ENCODE assay signal across 23 cellular contexts in genomic region chr13:23811366-23812027, GRCh38.
DNase-seq lines count a peak whose midpoint lies in the region; ATAC-seq and TF ChIP-seq lines count a peak whose summit lies in the region.
"Had no signal": no experiment of that assay in that cellular context is flagged by ENCODE, and none has a peak within 500 bp of the region (broad histone marks: within the 10 kb centered on the region; RNA-seq: fewer than 3 reads in every experiment).

No MANE protein-coding gene starts in this region.

- H3K27me3 Mint-ChIP-seq in nephron (ENCODE audit: low read depth) = no peaks in the 10 kb centered on the region
- no peaks in the 10 kb centered on the region for H3K27me3 Mint-ChIP-seq in activated T-cell treated with anti-CD3 and anti-CD28 coated beads, Interleukin-2, amount 50 U/mL, for 72 hours (ENCODE audit: low read depth)
- H3K27me3 Mint-ChIP-seq: activated CD8-positive, alpha-beta memory T cell treated with anti-CD3 and anti-CD28 coated beads, Interleukin-2, amount 10 ng/mL, durations not matched to agents 7 days and 5 days; activated T-helper 17 cell treated with anti-CD3 and anti-CD28 coated beads, Interleukin-2, amount 50 U/mL, for 72 hours; CD8-positive, alpha-beta memory T cell; stimulated activated memory B cell treated with anti-CD40 and anti-IgM and Interleukin-4, amounts not matched to agents 10 μg/mL and 1 μg/mL and 100 μg/mL, for 72 hours had no signal

- ATAC-seq in HG02642 (IDR thresholded peaks at IDR 0.05; ENCODE audit: poor library complexity, unreplicated experiment) = no peak
- no peak for ATAC-seq in activated T-cell treated with anti-CD3 and anti-CD28 coated beads, Interleukin-2, amount 50 U/mL, for 72 hours (replicated peaks in 1 of 2)
- ATAC-seq: activated CD8-positive, alpha-beta memory T cell treated with anti-CD3 and anti-CD28 coated beads, Interleukin-2, amount 10 ng/mL, durations not matched to agents 7 days and 5 days; activated naive CD4-positive, alpha-beta T cell treated with anti-CD3 and anti-CD28 coated beads, Interleukin-2, amount 50 U/mL, for 72 hours; activated T-helper 17 cell treated with anti-CD3 and anti-CD28 coated beads, Interleukin-2, amount 50 U/mL, for 72 hours; left ventricle myocardium superior; mucosa of descending colon had no signal

- no peak overlapping the region for H3K4me3 Mint-ChIP-seq in nephron
- no peak overlapping the region for H3K4me3 Mint-ChIP-seq in activated T-cell treated with anti-CD3 and anti-CD28 coated beads, Interleukin-2, amount 50 U/mL, for 72 hours
- H3K4me3 Mint-ChIP-seq: activated CD8-positive, alpha-beta memory T cell treated with anti-CD3 and anti-CD28 coated beads, Interleukin-2, amount 10 ng/mL, durations not matched to agents 7 days and 5 days; activated T-helper 17 cell treated with anti-CD3 and anti-CD28 coated beads, Interleukin-2, amount 50 U/mL, for 72 hours; CD8-positive, alpha-beta memory T cell; stimulated activated memory B cell treated with anti-CD40 and anti-IgM and Interleukin-4, amounts not matched to agents 10 μg/mL and 1 μg/mL and 100 μg/mL, for 72 hours had no signal

- H3K4me1 Mint-ChIP-seq in nephron = peaks cover 42% of the 10 kb centered on the region
- no peaks in the 10 kb centered on the region for H3K4me1 Mint-ChIP-seq in activated T-cell treated with anti-CD3 and anti-CD28 coated beads, Interleukin-2, amount 50 U/mL, for 72 hours (ENCODE audit: low read depth)
- H3K4me1 Mint-ChIP-seq: activated CD8-positive, alpha-beta memory T cell treated with anti-CD3 and anti-CD28 coated beads, Interleukin-2, amount 10 ng/mL, durations not matched to agents 7 days and 5 days; activated T-helper 17 cell treated with anti-CD3 and anti-CD28 coated beads, Interleukin-2, amount 50 U/mL, for 72 hours; CD8-positive, alpha-beta memory T cell had no signal

- H3K27ac Mint-ChIP-seq in nephron = peak overlapping the region; percentile 67 to 86 (median 76)
- H3K27ac Mint-ChIP-seq in activated T-cell treated with anti-CD3 and anti-CD28 coated beads, Interleukin-2, amount 50 U/mL, for 72 hours = no peak overlapping the region
- H3K27ac Mint-ChIP-seq: activated CD8-positive, alpha-beta memory T cell treated with anti-CD3 and anti-CD28 coated beads, Interleukin-2, amount 10 ng/mL, durations not matched to agents 7 days and 5 days; activated naive CD4-positive, alpha-beta T cell treated with anti-CD3 and anti-CD28 coated beads, Interleukin-2, amount 50 U/mL, for 72 hours; activated T-helper 17 cell treated with anti-CD3 and anti-CD28 coated beads, Interleukin-2, amount 50 U/mL, for 72 hours; CD8-positive, alpha-beta memory T cell; stimulated activated memory B cell treated with anti-CD40 and anti-IgM and Interleukin-4, amounts not matched to agents 10 μg/mL and 1 μg/mL and 100 μg/mL, for 72 hours had no signal

- peaks cover 9% of the 10 kb centered on the region for H3K36me3 Mint-ChIP-seq in nephron (ENCODE audit: low read depth)
- no peaks in the 10 kb centered on the region for H3K36me3 Mint-ChIP-seq in activated T-cell treated with anti-CD3 and anti-CD28 coated beads, Interleukin-2, amount 50 U/mL, for 72 hours (ENCODE audit: insufficient read depth in 2 of 2)
- H3K36me3 Mint-ChIP-seq: activated CD8-positive, alpha-beta memory T cell treated with anti-CD3 and anti-CD28 coated beads, Interleukin-2, amount 10 ng/mL, durations not matched to agents 7 days and 5 days; activated naive CD4-positive, alpha-beta T cell treated with anti-CD3 and anti-CD28 coated beads, Interleukin-2, amount 50 U/mL, for 72 hours had no signal

- no peak for TF ChIP-seq CTCF in nephron (IDR thresholded peaks at IDR 0.05; ENCODE audit: unreplicated experiment in 3 of 3)

- H3K9me3 Mint-ChIP-seq in nephron = no peaks in the 10 kb centered on the region
- H3K9me3 Mint-ChIP-seq in activated T-cell treated with anti-CD3 and anti-CD28 coated beads, Interleukin-2, amount 50 U/mL, for 72 hours = no peaks in the 10 kb centered on the region
- H3K9me3 Mint-ChIP-seq: activated naive CD4-positive, alpha-beta T cell treated with anti-CD3 and anti-CD28 coated beads, Interleukin-2, amount 50 U/mL, for 72 hours; activated T-helper 17 cell treated with anti-CD3 and anti-CD28 coated beads, Interleukin-2, amount 50 U/mL, for 72 hours; CD8-positive, alpha-beta memory T cell; stimulated activated memory B cell treated with anti-CD40 and anti-IgM and Interleukin-4, amounts not matched to agents 10 μg/mL and 1 μg/mL and 100 μg/mL, for 72 hours had no signal

- DNase-seq in NOMO-1 treated with DMSO at 0.1 percent for 48 hours (lab: John Stamatoyannopoulos, UW; ENCODE audit: unreplicated experiment) (peak; percentile 36), NOMO-1 treated with dmso at 0.1 percent for 144 hours (lab: John Stamatoyannopoulos, UW; ENCODE audit: unreplicated experiment) (no peak), amniotic epithelial cell (ENCODE audit: low read depth) (peak; percentile 44), COLO829 (ENCODE audit: low spot score) (no peak), NCI-H1092 (lab: John Stamatoyannopoulos, UW) (no peak)
- no peak for DNase-seq in activated T-cell treated with anti-CD3 and anti-CD28 coated beads, Interleukin-2, amount 50 U/mL, for 72 hours
- DNase-seq: activated CD4-positive, alpha-beta T cell treated with anti-CD3 and anti-CD28 coated beads for 48 hours; activated CD8-positive, alpha-beta memory T cell treated with anti-CD3 and anti-CD28 coated beads, Interleukin-2, amount 10 ng/mL, durations not matched to agents 7 days and 5 days; CD8-positive, alpha-beta memory T cell; DMS53; heart right ventricle; left ventricle myocardium superior; mucosa of descending colon; NCI-H187; NCI-H2227 treated with DMSO at 0.1 percent for 48 hours; NCI-H82; small intestine; T-helper 1 cell had no signal

Comparison
In these comparisons a context has a peak if more than half of its experiments do, and no peak if none do; other contexts are left out.
1. DNase-seq: peak in NOMO-1 treated with DMSO at 0.1 percent for 48 hours (single experiment) and amniotic epithelial cell (single experiment); none in NOMO-1 treated with dmso at 0.1 percent for 144 hours (single experiment), COLO829 (single experiment), activated T-cell treated with anti-CD3 and anti-CD28 coated beads, Interleukin-2, amount 50 U/mL, for 72 hours (0 of 2) and NCI-H1092 (single experiment).